ENCODE assay signal across 1 cellular context in genomic region chrX:70022608-70023007, GRCh38.
TF ChIP-seq lines count a peak whose summit lies in the region.

No MANE protein-coding gene starts in this region.

TF ChIP-seq in GM23338, 12 proteins besides CTCF, POLR2A, EP300 and RAD21 (continued from another document):
- TF ChIP-seq REST (IDR thresholded peaks at IDR 0.05; ENCODE audit: unreplicated experiment): no peak
- no peak for TF ChIP-seq EZH2 (IDR thresholded peaks at IDR 0.05; ENCODE audit: low read depth, unreplicated experiment)
- no peak for TF ChIP-seq ZNF331 (CRISPR knock-in tag; IDR thresholded peaks at IDR 0.05; ENCODE audit: low read depth)
- TF ChIP-seq STAT1 (IDR thresholded peaks at IDR 0.05; ENCODE audit: unreplicated experiment): no peak
- no peak for TF ChIP-seq ETS1 (IDR thresholded peaks at IDR 0.05)
- no peak for TF ChIP-seq CREB1 (CRISPR knock-in tag; IDR thresholded peaks at IDR 0.05; ENCODE audit: low read depth)
- TF ChIP-seq NANOG (IDR thresholded peaks at IDR 0.05; ENCODE audit: borderline replicate concordance): no peak
- no peak for TF ChIP-seq POLR2AphosphoS5 (IDR thresholded peaks at IDR 0.05; ENCODE audit: low read depth)
- TF ChIP-seq ZNF114 (CRISPR knock-in tag; IDR thresholded peaks at IDR 0.05): no peak
TF ChIP-seq in GM23338: peak in this region for 0.
